In the genomic region with DNA sequence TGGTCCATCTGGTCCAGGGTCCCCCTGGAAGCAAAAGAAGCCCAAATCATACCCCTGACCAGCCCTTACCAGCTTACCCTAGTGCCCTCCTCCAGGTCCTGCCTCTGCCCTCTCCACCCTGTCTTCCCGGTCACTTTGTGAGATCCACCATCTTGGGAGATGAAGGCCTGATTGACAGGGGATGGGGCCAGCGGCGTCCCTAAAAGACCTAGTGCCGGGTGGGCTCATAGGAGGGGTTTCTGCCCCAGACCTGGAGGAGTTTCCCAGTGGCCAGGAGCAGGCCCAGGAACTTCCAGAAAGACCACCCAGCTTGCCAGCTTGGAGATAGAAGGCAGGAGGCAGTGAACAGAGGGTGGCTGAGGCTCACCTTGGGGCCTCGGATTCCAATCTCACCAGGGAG, we compare ENCODE assay signal across 1 cellular context.
TF ChIP-seq lines count a peak whose summit lies in the region.

No MANE protein-coding gene starts in this region.

TF ChIP-seq in H1, 55 proteins besides CTCF, POLR2A, EP300 and RAD21:
- TF ChIP-seq, protein P1, sequence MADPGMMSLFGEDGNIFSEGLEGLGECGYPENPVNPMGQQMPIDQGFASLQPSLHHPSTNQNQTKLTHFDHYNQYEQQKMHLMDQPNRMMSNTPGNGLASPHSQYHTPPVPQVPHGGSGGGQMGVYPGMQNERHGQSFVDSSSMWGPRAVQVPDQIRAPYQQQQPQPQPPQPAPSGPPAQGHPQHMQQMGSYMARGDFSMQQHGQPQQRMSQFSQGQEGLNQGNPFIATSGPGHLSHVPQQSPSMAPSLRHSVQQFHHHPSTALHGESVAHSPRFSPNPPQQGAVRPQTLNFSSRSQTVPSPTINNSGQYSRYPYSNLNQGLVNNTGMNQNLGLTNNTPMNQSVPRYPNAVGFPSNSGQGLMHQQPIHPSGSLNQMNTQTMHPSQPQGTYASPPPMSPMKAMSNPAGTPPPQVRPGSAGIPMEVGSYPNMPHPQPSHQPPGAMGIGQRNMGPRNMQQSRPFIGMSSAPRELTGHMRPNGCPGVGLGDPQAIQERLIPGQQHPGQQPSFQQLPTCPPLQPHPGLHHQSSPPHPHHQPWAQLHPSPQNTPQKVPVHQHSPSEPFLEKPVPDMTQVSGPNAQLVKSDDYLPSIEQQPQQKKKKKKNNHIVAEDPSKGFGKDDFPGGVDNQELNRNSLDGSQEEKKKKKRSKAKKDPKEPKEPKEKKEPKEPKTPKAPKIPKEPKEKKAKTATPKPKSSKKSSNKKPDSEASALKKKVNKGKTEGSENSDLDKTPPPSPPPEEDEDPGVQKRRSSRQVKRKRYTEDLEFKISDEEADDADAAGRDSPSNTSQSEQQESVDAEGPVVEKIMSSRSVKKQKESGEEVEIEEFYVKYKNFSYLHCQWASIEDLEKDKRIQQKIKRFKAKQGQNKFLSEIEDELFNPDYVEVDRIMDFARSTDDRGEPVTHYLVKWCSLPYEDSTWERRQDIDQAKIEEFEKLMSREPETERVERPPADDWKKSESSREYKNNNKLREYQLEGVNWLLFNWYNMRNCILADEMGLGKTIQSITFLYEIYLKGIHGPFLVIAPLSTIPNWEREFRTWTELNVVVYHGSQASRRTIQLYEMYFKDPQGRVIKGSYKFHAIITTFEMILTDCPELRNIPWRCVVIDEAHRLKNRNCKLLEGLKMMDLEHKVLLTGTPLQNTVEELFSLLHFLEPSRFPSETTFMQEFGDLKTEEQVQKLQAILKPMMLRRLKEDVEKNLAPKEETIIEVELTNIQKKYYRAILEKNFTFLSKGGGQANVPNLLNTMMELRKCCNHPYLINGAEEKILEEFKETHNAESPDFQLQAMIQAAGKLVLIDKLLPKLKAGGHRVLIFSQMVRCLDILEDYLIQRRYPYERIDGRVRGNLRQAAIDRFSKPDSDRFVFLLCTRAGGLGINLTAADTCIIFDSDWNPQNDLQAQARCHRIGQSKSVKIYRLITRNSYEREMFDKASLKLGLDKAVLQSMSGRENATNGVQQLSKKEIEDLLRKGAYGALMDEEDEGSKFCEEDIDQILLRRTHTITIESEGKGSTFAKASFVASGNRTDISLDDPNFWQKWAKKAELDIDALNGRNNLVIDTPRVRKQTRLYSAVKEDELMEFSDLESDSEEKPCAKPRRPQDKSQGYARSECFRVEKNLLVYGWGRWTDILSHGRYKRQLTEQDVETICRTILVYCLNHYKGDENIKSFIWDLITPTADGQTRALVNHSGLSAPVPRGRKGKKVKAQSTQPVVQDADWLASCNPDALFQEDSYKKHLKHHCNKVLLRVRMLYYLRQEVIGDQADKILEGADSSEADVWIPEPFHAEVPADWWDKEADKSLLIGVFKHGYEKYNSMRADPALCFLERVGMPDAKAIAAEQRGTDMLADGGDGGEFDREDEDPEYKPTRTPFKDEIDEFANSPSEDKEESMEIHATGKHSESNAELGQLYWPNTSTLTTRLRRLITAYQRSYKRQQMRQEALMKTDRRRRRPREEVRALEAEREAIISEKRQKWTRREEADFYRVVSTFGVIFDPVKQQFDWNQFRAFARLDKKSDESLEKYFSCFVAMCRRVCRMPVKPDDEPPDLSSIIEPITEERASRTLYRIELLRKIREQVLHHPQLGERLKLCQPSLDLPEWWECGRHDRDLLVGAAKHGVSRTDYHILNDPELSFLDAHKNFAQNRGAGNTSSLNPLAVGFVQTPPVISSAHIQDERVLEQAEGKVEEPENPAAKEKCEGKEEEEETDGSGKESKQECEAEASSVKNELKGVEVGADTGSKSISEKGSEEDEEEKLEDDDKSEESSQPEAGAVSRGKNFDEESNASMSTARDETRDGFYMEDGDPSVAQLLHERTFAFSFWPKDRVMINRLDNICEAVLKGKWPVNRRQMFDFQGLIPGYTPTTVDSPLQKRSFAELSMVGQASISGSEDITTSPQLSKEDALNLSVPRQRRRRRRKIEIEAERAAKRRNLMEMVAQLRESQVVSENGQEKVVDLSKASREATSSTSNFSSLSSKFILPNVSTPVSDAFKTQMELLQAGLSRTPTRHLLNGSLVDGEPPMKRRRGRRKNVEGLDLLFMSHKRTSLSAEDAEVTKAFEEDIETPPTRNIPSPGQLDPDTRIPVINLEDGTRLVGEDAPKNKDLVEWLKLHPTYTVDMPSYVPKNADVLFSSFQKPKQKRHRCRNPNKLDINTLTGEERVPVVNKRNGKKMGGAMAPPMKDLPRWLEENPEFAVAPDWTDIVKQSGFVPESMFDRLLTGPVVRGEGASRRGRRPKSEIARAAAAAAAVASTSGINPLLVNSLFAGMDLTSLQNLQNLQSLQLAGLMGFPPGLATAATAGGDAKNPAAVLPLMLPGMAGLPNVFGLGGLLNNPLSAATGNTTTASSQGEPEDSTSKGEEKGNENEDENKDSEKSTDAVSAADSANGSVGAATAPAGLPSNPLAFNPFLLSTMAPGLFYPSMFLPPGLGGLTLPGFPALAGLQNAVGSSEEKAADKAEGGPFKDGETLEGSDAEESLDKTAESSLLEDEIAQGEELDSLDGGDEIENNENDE (IDR thresholded peaks at IDR 0.05; ENCODE audit: insufficient replicate concordance, low read length): no peak
- TF ChIP-seq BCL11A (IDR thresholded peaks at IDR 0.05; ENCODE audit: low read depth in 2 of 2, low read length in 2 of 2) (no peak), KDM5A (IDR thresholded peaks at IDR 0.05; ENCODE audit: low read length) (no peak), SAP30 (IDR thresholded peaks at IDR 0.05; ENCODE audit: insufficient read depth, insufficient replicate concordance, low read length) (no peak), HDAC6 (IDR thresholded peaks at IDR 0.05; ENCODE audit: low read depth, low read length) (no peak), YY1 (IDR thresholded peaks at IDR 0.05; ENCODE audit: low read depth, low read length) (no peak), EGR1 (IDR thresholded peaks at IDR 0.05; ENCODE audit: borderline replicate concordance, low read depth, low read length) (no peak), FOSL1 (IDR thresholded peaks at IDR 0.05; ENCODE audit: insufficient read depth, low read depth, low read length) (no peak), BACH1 (IDR thresholded peaks at IDR 0.05; ENCODE audit: low read length) (no peak), RBBP5 (IDR thresholded peaks at IDR 0.05; ENCODE audit: borderline replicate concordance, low read depth, low read length) (no peak), RXRA (IDR thresholded peaks at IDR 0.05; ENCODE audit: insufficient read depth, low read depth, low read length) (no peak)
